8 cellular contexts compared by ENCODE assay signal in the genomic region with DNA sequence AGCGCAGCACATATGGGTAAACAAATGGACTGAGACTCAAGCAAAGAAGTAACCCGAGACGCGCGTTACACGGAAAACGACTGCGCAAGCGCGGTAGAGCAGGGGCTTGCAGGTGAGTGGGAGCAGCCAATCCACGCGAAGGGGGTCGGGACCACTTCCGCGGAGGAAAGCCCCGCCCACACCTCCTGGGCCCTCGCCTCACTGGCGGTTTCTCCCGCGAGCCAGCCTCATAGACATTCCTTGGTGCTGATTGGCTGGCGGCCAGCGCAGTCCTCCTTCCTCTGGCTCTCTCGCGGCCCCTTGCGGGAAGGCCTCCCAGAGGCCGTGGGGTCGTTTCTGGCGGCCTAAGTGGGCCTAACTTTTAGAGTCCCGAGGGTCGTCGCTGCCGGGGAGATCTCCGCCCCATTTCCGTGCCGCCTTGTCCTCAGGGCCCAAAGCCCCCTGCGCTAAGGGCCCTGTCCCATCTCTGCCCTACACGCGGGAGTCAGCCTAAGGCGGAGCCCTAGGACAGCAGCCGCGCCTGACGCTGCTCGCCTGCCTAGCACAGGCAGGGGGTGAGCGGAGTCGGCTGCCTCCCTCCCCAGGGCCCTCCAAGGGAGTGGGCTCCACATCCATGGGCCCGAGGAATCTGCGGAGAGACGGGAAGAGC. TPM values are rescaled to one million over a fixed set of nuclear protein-coding genes. Genes with fewer than 3 reads are reported as not detected.
DNase-seq lines count a peak whose midpoint lies in the region; ATAC-seq and TF ChIP-seq lines count a peak whose summit lies in the region.

No MANE protein-coding gene starts in this region.

- H3K79me1 ChIP-seq in IMR-90 (ENCODE audit: low read depth in 1 of 2, low read length in 2 of 2): no peaks in the 10 kb centered on the region; a peak in 1 of 4 replicates

- peak overlapping the region; percentile 71 for H3K27ac Mint-ChIP-seq in Caco-2 (ENCODE audit: unreplicated experiment)
- H3K27ac Mint-ChIP-seq in activated naive CD4-positive, alpha-beta T cell treated with anti-CD3 and anti-CD28 coated beads, Interleukin-2, amount 50 U/mL, for 72 hours: peak overlapping the region; percentile 98

- H3K27ac ChIP-seq in IMR-90 (ENCODE audit: insufficient read depth, low read length) (no peak overlapping the region), RWPE1 (peak overlapping the region; percentile 67), suprapubic skin (peak overlapping the region; percentile 60)

- TF ChIP-seq POLR2A in IMR-90 (IDR thresholded peaks at IDR 0.05; ENCODE audit: low read depth, low read length): no peak
- no peak for TF ChIP-seq POLR2A in suprapubic skin (IDR thresholded peaks at IDR 0.05)

- H3K9me3 ChIP-seq in Caco-2: no peaks in the 10 kb centered on the region
- H3K9me3 ChIP-seq in IMR-90 (ENCODE audit: control insufficient read depth, insufficient read depth, low read length): no peaks in the 10 kb centered on the region
- H3K9me3 ChIP-seq in suprapubic skin: no peaks in the 10 kb centered on the region

- H2BK20ac ChIP-seq in IMR-90 (ENCODE audit: low read depth, low read length): no peak overlapping the region

- H3K27me3 Mint-ChIP-seq in Caco-2 (ENCODE audit: insufficient read depth, unreplicated experiment): no peaks in the 10 kb centered on the region

- H3K27me3 ChIP-seq in Caco-2 (replicated peaks; ENCODE audit: control insufficient read depth, insufficient read depth, low read length) (no peaks in the 10 kb centered on the region), IMR-90 (ENCODE audit: control insufficient read depth, insufficient read depth, low read length) (no peaks in the 10 kb centered on the region; the same call in 1 of the 2 replicates), suprapubic skin (no peaks in the 10 kb centered on the region)

- POLR2A ChIA-PET in Caco-2 (lab: Charles Lee): interaction anchor here (1.0 to 1.4 kb wide), 2 partner anchors 34 to 47 kb away, joined by 4 to 14 read pairs; a partner anchor contains a TSS
- POLR2A ChIA-PET in IMR-90 (lab: Charles Lee; ENCODE audit: unreplicated experiment): no interaction called here
- POLR2A ChIA-PET in RWPE1 (lab: Yijun Ruan, JAX; ENCODE audit: low non-redundant PET): interaction anchor here (0.5 kb wide), 1 partner anchor 91 kb away, joined by 3 read pairs; no protein-coding TSS in a partner anchor

- H3K36me3 Mint-ChIP-seq in Caco-2 (ENCODE audit: insufficient read depth, unreplicated experiment): peaks cover 10% of the 10 kb centered on the region
- peaks cover 7 to 20% of the 10 kb centered on the region in 2 donors for H3K36me3 Mint-ChIP-seq in activated naive CD4-positive, alpha-beta T cell treated with anti-CD3 and anti-CD28 coated beads, Interleukin-2, amount 50 U/mL, for 72 hours

- H3K18ac ChIP-seq in IMR-90 (ENCODE audit: low read depth, low read length): no peak overlapping the region

- H3K4me2 ChIP-seq in IMR-90 (ENCODE audit: low read depth, low read length): peak overlapping the region; percentile 61

- H3K9me3 Mint-ChIP-seq in Caco-2 (ENCODE audit: unreplicated experiment): no peaks in the 10 kb centered on the region
- no peaks in the 10 kb centered on the region for H3K9me3 Mint-ChIP-seq in activated naive CD4-positive, alpha-beta T cell treated with anti-CD3 and anti-CD28 coated beads, Interleukin-2, amount 50 U/mL, for 72 hours

- no peak for TF ChIP-seq EP300 in suprapubic skin (IDR thresholded peaks at IDR 0.05)

- H3K9me1 ChIP-seq in IMR-90 (ENCODE audit: insufficient read depth, low read length): 0 out of 2 replicates have a peak, but pooled peaks cover 3% of the 10 kb centered on the region

- in situ Hi-C loops in IMR-90 (cut with MboI; ENCODE audit: low sequenced_read_pairs): no loop called here

- H2BK5ac ChIP-seq in IMR-90 (ENCODE audit: low read depth, low read length, poor library complexity, severe bottlenecking): no peak overlapping the region

- peak overlapping the region; percentile 11 to 79 for H4K8ac ChIP-seq in IMR-90 (ENCODE audit: low read depth in 2 of 2, low read length in 2 of 2)

- no peak overlapping the region for H3K23ac ChIP-seq in IMR-90 (ENCODE audit: low read depth, low read length)

- no peak overlapping the region for H2BK15ac ChIP-seq in IMR-90 (ENCODE audit: low read depth, low read length)

- no peak overlapping the region for H2AK5ac ChIP-seq in IMR-90 (ENCODE audit: low read depth, low read length)

- H2BK120ac ChIP-seq in IMR-90 (ENCODE audit: low read depth, low read length): no peak overlapping the region

- H3K36me3 ChIP-seq in Caco-2 (ENCODE audit: control insufficient read depth, insufficient read depth, low read length): no peaks in the 10 kb centered on the region
- no peaks in the 10 kb centered on the region for H3K36me3 ChIP-seq in IMR-90 (ENCODE audit: control insufficient read depth, insufficient read depth, low read length)
- no peaks in the 10 kb centered on the region for H3K36me3 ChIP-seq in suprapubic skin

- peak overlapping the region; percentile 94 for H2AFZ ChIP-seq in IMR-90 (replicated peaks; ENCODE audit: low read length, poor library complexity)

- no peak for TF ChIP-seq RAD21 in IMR-90 (IDR thresholded peaks at IDR 0.05; ENCODE audit: low read length)

- peak overlapping the region; percentile 66 for H3K4me3 ChIP-seq in Caco-2 (ENCODE audit: low read depth, low read length)
- peak overlapping the region; percentile 29 for H3K4me3 ChIP-seq in IMR-90 (ENCODE audit: insufficient read depth, low read depth, low read length)
- peak overlapping the region; percentile 59 for H3K4me3 ChIP-seq in suprapubic skin

- ATAC-seq in GM21381 (IDR thresholded peaks at IDR 0.05; ENCODE audit: unreplicated experiment): peak; percentile 98
- ATAC-seq in IMR-90 (ENCODE audit: low read depth): peak; percentile 93
- ATAC-seq in activated naive CD4-positive, alpha-beta T cell treated with anti-CD3 and anti-CD28 coated beads, Interleukin-2, amount 50 U/mL, for 72 hours: peak; percentile 94 to 98
- ATAC-seq in omental fat pad (ENCODE audit: low FRiP score): peak; percentile 99

- intact Hi-C loops in Caco-2 (cut with micrococcal nuclease; ENCODE audit: unreplicated experiment): loop anchor here (1.0 kb wide), 3 partner anchors 14 to 45 kb away; no protein-coding TSS in a partner anchor
- intact Hi-C loops in IMR-90 (cut with micrococcal nuclease): no loop called here

- peaks cover 11% of the 10 kb centered on the region for H3K4me1 ChIP-seq in Caco-2
- H3K4me1 ChIP-seq in IMR-90 (ENCODE audit: control insufficient read depth, insufficient read depth, low read length): no peaks in the 10 kb centered on the region
- H3K4me1 ChIP-seq in suprapubic skin: peaks cover 13% of the 10 kb centered on the region

- H3K14ac ChIP-seq in IMR-90 (replicated peaks; ENCODE audit: low read depth, low read length): peak overlapping the region; percentile 5; the same call in 1 of the 2 replicates

- CTCF ChIA-PET in Caco-2 (lab: Charles Lee) (no interaction called here), IMR-90 (lab: Yijun Ruan, JAX) (no interaction called here), RWPE1 (lab: Yijun Ruan, JAX) (interaction anchor here (1.0 kb wide), 1 partner anchor 14 kb away, joined by 6 read pairs; no protein-coding TSS in a partner anchor)

- H3K56ac ChIP-seq in IMR-90 (ENCODE audit: extremely low read depth, insufficient read depth, low read length): no peak overlapping the region

- peak overlapping the region; percentile 65; the same call in 1 of the 2 replicates for H3K4ac ChIP-seq in IMR-90 (ENCODE audit: low read depth, low read length)

- TF ChIP-seq CTCF in Caco-2 (IDR thresholded peaks at IDR 0.05; ENCODE audit: insufficient read depth in 1 of 2, low read depth in 1 of 2, low read length in 1 of 2, severe bottlenecking in 1 of 2, unreplicated experiment in 1 of 2) (peak; percentile 68 to 83), IMR-90 (conservative IDR thresholded peaks at IDR 0.05; ENCODE audit: low read depth, low read length) (0 out of 2 replicates have a peak, but pooled peaks have one; percentile 20), RWPE1 (conservative IDR thresholded peaks at IDR 0.05; ENCODE audit: low read depth) (peak; percentile 46), omental fat pad (IDR thresholded peaks at IDR 0.05) (no peak), suprapubic skin (IDR thresholded peaks at IDR 0.05) (peak in 1 of 2 donors; percentile 32)

- DNase-seq in Caco-2 (peak; percentile 99), IMR-90 (peak; percentile 52), RWPE1 (ENCODE audit: low spot score) (peak; percentile 90), glomerular visceral epithelial cell (ENCODE audit: extremely low spot score) (peak; percentile 90), omental fat pad (ENCODE audit: low spot score) (peak; percentile 97), suprapubic skin (ENCODE audit: low spot score in 2 of 2) (peak; percentile 92 to 95)
- DNase-seq in activated naive CD4-positive, alpha-beta T cell treated with anti-CD3 and anti-CD28 coated beads, Interleukin-2, amount 50 U/mL, for 72 hours (ENCODE audit: low spot score in 2 of 2): peak; percentile 97 to 98

- no peaks in the 10 kb centered on the region for H4K20me1 ChIP-seq in IMR-90 (ENCODE audit: insufficient read depth, low read length)

- H3K4me1 Mint-ChIP-seq in Caco-2 (ENCODE audit: low read depth, unreplicated experiment): peaks cover 16% of the 10 kb centered on the region

- peak overlapping the region; percentile 23; the same call in 1 of the 2 replicates for H4K91ac ChIP-seq in IMR-90 (ENCODE audit: insufficient read depth, low read depth, low read length)

- no TSS peak for BruUV-seq in Caco-2 (replicated peaks; lab: Mats Ljungman, UMichigan)
- no TSS peak for BruUV-seq in IMR-90 (replicated peaks; lab: Mats Ljungman, UMichigan)

- peak overlapping the region; percentile 65 for H2AK9ac ChIP-seq in IMR-90 (replicated peaks; ENCODE audit: low read depth, low read length, poor library complexity)

- H4K5ac ChIP-seq in IMR-90 (ENCODE audit: low read depth, low read length): peak overlapping the region; percentile 10; the same call in 1 of the 2 replicates

- H3K4me3 Mint-ChIP-seq in Caco-2 (ENCODE audit: unreplicated experiment): peak overlapping the region; percentile 98

- WGBS in IMR-90 (ENCODE audit: extremely low coverage in 2 of 2, insufficient read length in 1 of 2), 2 experiments: 13% methylated on average over 23 of the region's 48 CpGs; no CpG with 5 or more reads in 1 of the 2 experiments
- WGBS in suprapubic skin: 8% methylated on average over 5 of the region's 48 CpGs

- no peak overlapping the region for H3K9ac ChIP-seq in IMR-90 (ENCODE audit: low read depth, low read length)

- dilution Hi-C loops in IMR-90 (cut with HindIII; ENCODE audit: low sequenced_read_pairs, unreplicated experiment): no loop called here

RNA-seq across cellular contexts. Expression of a gene that starts 9.1 kb away (rescaled TPM):
- not detected in 2 replicates for total RNA-seq in Caco-2 (2022)
- total RNA-seq in IMR-90 (2012; rRNA removed): not detected in 2 replicates
- not detected in 2 replicates for polyA plus RNA-seq in IMR-90 (2012; rRNA removed)
- not detected in 2 replicates for polyA plus RNA-seq in IMR-90 (2012; cell fraction: cytosol; rRNA removed)
- polyA plus RNA-seq in IMR-90 (2012; cell fraction: nucleus; rRNA removed; ENCODE audit: low replicate concordance): not detected in 2 replicates
- not detected for total RNA-seq in activated naive CD4-positive, alpha-beta T cell treated with anti-CD3 and anti-CD28 coated beads, Interleukin-2, amount 50 U/mL, for 72 hours
- total RNA-seq in omental fat pad: not detected
- not detected for total RNA-seq in suprapubic skin

RNA-seq across cellular contexts. Expression of a gene that starts 46.7 kb away (rescaled TPM):
- total RNA-seq in Caco-2 (2022) (405 and 423 TPM in 2 replicates), IMR-90 (2012; rRNA removed) (207 and 276 TPM in 2 replicates), omental fat pad (100 to 1,000 TPM; 140 to 345 (median 164) TPM), suprapubic skin (100 to 1,000 TPM; 180 to 248 (median 217) TPM)
- polyA plus RNA-seq in IMR-90 (2012; rRNA removed): 147 and 169 TPM in 2 replicates
- polyA plus RNA-seq in IMR-90 (2012; cell fraction: cytosol; rRNA removed): 75.0 and 90.4 TPM in 2 replicates
- 58.9 and 93.6 TPM in 2 replicates for polyA plus RNA-seq in IMR-90 (2012; cell fraction: nucleus; rRNA removed; ENCODE audit: low replicate concordance)
- 100 to 1,000 TPM; 410 to 434 TPM for total RNA-seq in activated naive CD4-positive, alpha-beta T cell treated with anti-CD3 and anti-CD28 coated beads, Interleukin-2, amount 50 U/mL, for 72 hours

Comparison
In these comparisons a context has a peak if more than half of its experiments do, and no peak if none do; other contexts are left out.
1. CTCF ChIP-seq: peak in Caco-2 (2 of 2), IMR-90 (single experiment) and RWPE1 (single experiment); none in omental fat pad (0 of 3).
2. Peak in every context shown above with its lines, with median percentiles within 50 percentile points of each other: DNase-seq, H3K4me3 ChIP-seq and ATAC-seq.